In the genomic region with DNA sequence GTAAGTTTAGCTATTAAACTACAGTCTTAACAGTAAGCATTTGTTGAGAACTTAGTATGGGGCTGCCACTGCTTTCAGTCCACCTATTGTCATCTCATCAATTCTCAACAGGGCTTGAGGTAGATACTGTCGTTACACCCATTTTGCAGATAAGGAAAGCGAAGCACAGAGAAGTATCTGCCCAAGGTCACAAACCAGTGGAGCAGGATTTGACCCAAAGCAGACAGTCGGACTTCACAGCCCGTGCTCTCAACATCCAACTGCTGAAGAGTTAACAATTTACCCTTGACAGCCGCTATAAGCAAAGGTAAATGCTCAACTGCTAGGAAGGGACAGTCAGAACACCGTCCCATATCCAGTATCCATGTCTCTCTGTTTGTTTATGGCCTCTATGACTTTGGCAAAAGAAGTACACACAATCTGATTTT, we compare ENCODE assay signal across 1 cellular context.
TF ChIP-seq lines count a peak whose summit lies in the region.

No MANE protein-coding gene starts in this region.

TF ChIP-seq in HepG2, 621 proteins besides CTCF, POLR2A, EP300 and RAD21 (continued from another document and continues in another):
- peak; percentile 2 for TF ChIP-seq ZFX (CRISPR knock-in tag; IDR thresholded peaks at IDR 0.05; ENCODE audit: low read depth)
- TF ChIP-seq SMC3 (IDR thresholded peaks at IDR 0.05; ENCODE audit: low read length), result no peak
- 0 out of 2 replicates have a peak, but pooled peaks have one; percentile 62 for TF ChIP-seq ZNF3 (CRISPR knock-in tag; IDR thresholded peaks at IDR 0.05)
- 0 out of 2 replicates have a peak, but pooled peaks have one; percentile 25 for TF ChIP-seq ZNF788 (CRISPR knock-in tag; IDR thresholded peaks at IDR 0.05; ENCODE audit: borderline replicate concordance)
- TF ChIP-seq IRX3 (CRISPR knock-in tag; IDR thresholded peaks at IDR 0.05; ENCODE audit: borderline replicate concordance, low read depth), result no peak
- TF ChIP-seq JUN (CRISPR knock-in tag; IDR thresholded peaks at IDR 0.05), result no peak
- peak; percentile 97 for TF ChIP-seq KDM1A (CRISPR knock-in tag; IDR thresholded peaks at IDR 0.05)
- TF ChIP-seq ZNF10 (CRISPR knock-in tag; IDR thresholded peaks at IDR 0.05; ENCODE audit: borderline replicate concordance, low read depth), result no peak
- TF ChIP-seq CERS6 (CRISPR knock-in tag; IDR thresholded peaks at IDR 0.05), result no peak
- 0 out of 2 replicates have a peak, but pooled peaks have one; percentile 3 for TF ChIP-seq ATF7-NPFF (CRISPR knock-in tag; IDR thresholded peaks at IDR 0.05; ENCODE audit: low read depth)
- TF ChIP-seq ZSCAN21 (CRISPR knock-in tag; IDR thresholded peaks at IDR 0.05; ENCODE audit: borderline replicate concordance), result no peak
- no peak for TF ChIP-seq ZNF724P (CRISPR knock-in tag; IDR thresholded peaks at IDR 0.05; ENCODE audit: borderline replicate concordance)
- TF ChIP-seq ZNF713 (CRISPR knock-in tag; IDR thresholded peaks at IDR 0.05), result no peak
- no peak; the same call in 1 of the 2 replicates for TF ChIP-seq HNF4A (CRISPR knock-in tag; IDR thresholded peaks at IDR 0.05)
- no peak for TF ChIP-seq CBX5 (CRISPR knock-in tag; IDR thresholded peaks at IDR 0.05; ENCODE audit: borderline replicate concordance)
- TF ChIP-seq, protein P1, sequence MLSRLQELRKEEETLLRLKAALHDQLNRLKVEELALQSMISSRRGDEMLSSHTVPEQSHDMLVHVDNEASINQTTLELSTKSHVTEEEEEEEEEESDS (CRISPR knock-in tag; IDR thresholded peaks at IDR 0.05; ENCODE audit: borderline replicate concordance), result no peak
- no peak for TF ChIP-seq TARDBP (CRISPR knock-in tag; IDR thresholded peaks at IDR 0.05)
- TF ChIP-seq NR2F6 (IDR thresholded peaks at IDR 0.05), result 0 out of 2 replicates have a peak, but pooled peaks have one; percentile 13
- TF ChIP-seq NR2F6 (CRISPR knock-in tag; IDR thresholded peaks at IDR 0.05), result no peak
- TF ChIP-seq SP1 (IDR thresholded peaks at IDR 0.05), result no peak
- no peak for TF ChIP-seq SP1 (CRISPR knock-in tag; IDR thresholded peaks at IDR 0.05)
- no peak; the same call in 1 of the 2 replicates for TF ChIP-seq ISX (CRISPR knock-in tag; conservative IDR thresholded peaks at IDR 0.05)
- TF ChIP-seq ZNF619 (CRISPR knock-in tag; IDR thresholded peaks at IDR 0.05), result no peak
- no peak for TF ChIP-seq NFE2 (CRISPR knock-in tag; IDR thresholded peaks at IDR 0.05)
- TF ChIP-seq TP53 (CRISPR knock-in tag; conservative IDR thresholded peaks at IDR 0.05), result no peak
- TF ChIP-seq ARID5B (CRISPR knock-in tag; IDR thresholded peaks at IDR 0.05), result peak; percentile 7
- TF ChIP-seq CEBPB (IDR thresholded peaks at IDR 0.05; ENCODE audit: borderline replicate concordance, low read depth, low read length), result no peak
- TF ChIP-seq SP2 (CRISPR knock-in tag; IDR thresholded peaks at IDR 0.05), result no peak
- TF ChIP-seq ZNF329 (CRISPR knock-in tag; IDR thresholded peaks at IDR 0.05; ENCODE audit: low read depth), result no peak
- peak; percentile 95 for TF ChIP-seq RCOR2 (CRISPR knock-in tag; IDR thresholded peaks at IDR 0.05)
- TF ChIP-seq DNMT3B (CRISPR knock-in tag; conservative IDR thresholded peaks at IDR 0.05), result 0 out of 2 replicates have a peak, but pooled peaks have one; percentile 14
- TF ChIP-seq ZNF354B (CRISPR knock-in tag; IDR thresholded peaks at IDR 0.05), result no peak
- no peak for TF ChIP-seq BRD4 (CRISPR knock-in tag; IDR thresholded peaks at IDR 0.05)
- TF ChIP-seq SALL2 (CRISPR knock-in tag; IDR thresholded peaks at IDR 0.05), result no peak
- TF ChIP-seq KLF12 (CRISPR knock-in tag; IDR thresholded peaks at IDR 0.05; ENCODE audit: borderline replicate concordance), result 0 out of 2 replicates have a peak, but pooled peaks have one; percentile 27
- TF ChIP-seq XBP1 (CRISPR knock-in tag; IDR thresholded peaks at IDR 0.05), result no peak
- no peak; the same call in 1 of the 2 replicates for TF ChIP-seq ZNF749 (CRISPR knock-in tag; IDR thresholded peaks at IDR 0.05; ENCODE audit: borderline replicate concordance)
- TF ChIP-seq SNAI1 (CRISPR knock-in tag; IDR thresholded peaks at IDR 0.05; ENCODE audit: borderline replicate concordance), result no peak
- TF ChIP-seq CBX2 (IDR thresholded peaks at IDR 0.05; ENCODE audit: low read depth, low read length), result no peak
- no peak for TF ChIP-seq CBX2 (CRISPR knock-in tag; IDR thresholded peaks at IDR 0.05; ENCODE audit: low read depth)
- TF ChIP-seq, protein P2, sequence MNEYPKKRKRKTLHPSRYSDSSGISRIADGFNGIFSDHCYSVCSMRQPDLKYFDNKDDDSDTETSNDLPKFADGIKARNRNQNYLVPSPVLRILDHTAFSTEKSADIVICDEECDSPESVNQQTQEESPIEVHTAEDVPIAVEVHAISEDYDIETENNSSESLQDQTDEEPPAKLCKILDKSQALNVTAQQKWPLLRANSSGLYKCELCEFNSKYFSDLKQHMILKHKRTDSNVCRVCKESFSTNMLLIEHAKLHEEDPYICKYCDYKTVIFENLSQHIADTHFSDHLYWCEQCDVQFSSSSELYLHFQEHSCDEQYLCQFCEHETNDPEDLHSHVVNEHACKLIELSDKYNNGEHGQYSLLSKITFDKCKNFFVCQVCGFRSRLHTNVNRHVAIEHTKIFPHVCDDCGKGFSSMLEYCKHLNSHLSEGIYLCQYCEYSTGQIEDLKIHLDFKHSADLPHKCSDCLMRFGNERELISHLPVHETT (CRISPR knock-in tag; conservative IDR thresholded peaks at IDR 0.05), result 0 out of 2 replicates have a peak, but pooled peaks have one; percentile 29
- no peak for TF ChIP-seq ZFP82 (CRISPR knock-in tag; IDR thresholded peaks at IDR 0.05; ENCODE audit: borderline replicate concordance)
- no peak for TF ChIP-seq RBM39 (IDR thresholded peaks at IDR 0.05; ENCODE audit: low read depth, low read length, poor library complexity, severe bottlenecking)
- TF ChIP-seq SOX6 (IDR thresholded peaks at IDR 0.05), result no peak
- TF ChIP-seq SOX6 (CRISPR knock-in tag; IDR thresholded peaks at IDR 0.05), result peak; percentile 59
- no peak for TF ChIP-seq TOE1 (CRISPR knock-in tag; IDR thresholded peaks at IDR 0.05)
- TF ChIP-seq, protein P3, sequence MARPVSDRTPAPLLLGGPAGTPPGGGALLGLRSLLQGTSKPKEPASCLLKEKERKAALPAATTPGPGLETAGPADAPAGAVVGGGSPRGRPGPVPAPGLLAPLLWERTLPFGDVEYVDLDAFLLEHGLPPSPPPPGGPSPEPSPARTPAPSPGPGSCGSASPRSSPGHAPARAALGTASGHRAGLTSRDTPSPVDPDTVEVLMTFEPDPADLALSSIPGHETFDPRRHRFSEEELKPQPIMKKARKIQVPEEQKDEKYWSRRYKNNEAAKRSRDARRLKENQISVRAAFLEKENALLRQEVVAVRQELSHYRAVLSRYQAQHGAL (CRISPR knock-in tag; IDR thresholded peaks at IDR 0.05; ENCODE audit: not compliant biosample characterization), result no peak
- no peak for TF ChIP-seq ZNF33B (CRISPR knock-in tag; IDR thresholded peaks at IDR 0.05)
- no peak for TF ChIP-seq ZNF260 (CRISPR knock-in tag; IDR thresholded peaks at IDR 0.05; ENCODE audit: borderline replicate concordance, low read depth)
- no peak for TF ChIP-seq MAF1 (CRISPR knock-in tag; IDR thresholded peaks at IDR 0.05; ENCODE audit: borderline replicate concordance)
- 0 out of 2 replicates have a peak, but pooled peaks have one; percentile 36 for TF ChIP-seq POLR2AphosphoS5 (IDR thresholded peaks at IDR 0.05; ENCODE audit: low read depth, low read length)
- TF ChIP-seq ASH2L (IDR thresholded peaks at IDR 0.05; ENCODE audit: insufficient read length, low read depth, low read length), result peak; percentile 39
- no peak for TF ChIP-seq SCMH1 (CRISPR knock-in tag; IDR thresholded peaks at IDR 0.05; ENCODE audit: borderline replicate concordance)
- TF ChIP-seq SOX5 (CRISPR knock-in tag; IDR thresholded peaks at IDR 0.05; ENCODE audit: borderline replicate concordance), result no peak; the same call in 1 of the 2 replicates
- TF ChIP-seq, protein P4, sequence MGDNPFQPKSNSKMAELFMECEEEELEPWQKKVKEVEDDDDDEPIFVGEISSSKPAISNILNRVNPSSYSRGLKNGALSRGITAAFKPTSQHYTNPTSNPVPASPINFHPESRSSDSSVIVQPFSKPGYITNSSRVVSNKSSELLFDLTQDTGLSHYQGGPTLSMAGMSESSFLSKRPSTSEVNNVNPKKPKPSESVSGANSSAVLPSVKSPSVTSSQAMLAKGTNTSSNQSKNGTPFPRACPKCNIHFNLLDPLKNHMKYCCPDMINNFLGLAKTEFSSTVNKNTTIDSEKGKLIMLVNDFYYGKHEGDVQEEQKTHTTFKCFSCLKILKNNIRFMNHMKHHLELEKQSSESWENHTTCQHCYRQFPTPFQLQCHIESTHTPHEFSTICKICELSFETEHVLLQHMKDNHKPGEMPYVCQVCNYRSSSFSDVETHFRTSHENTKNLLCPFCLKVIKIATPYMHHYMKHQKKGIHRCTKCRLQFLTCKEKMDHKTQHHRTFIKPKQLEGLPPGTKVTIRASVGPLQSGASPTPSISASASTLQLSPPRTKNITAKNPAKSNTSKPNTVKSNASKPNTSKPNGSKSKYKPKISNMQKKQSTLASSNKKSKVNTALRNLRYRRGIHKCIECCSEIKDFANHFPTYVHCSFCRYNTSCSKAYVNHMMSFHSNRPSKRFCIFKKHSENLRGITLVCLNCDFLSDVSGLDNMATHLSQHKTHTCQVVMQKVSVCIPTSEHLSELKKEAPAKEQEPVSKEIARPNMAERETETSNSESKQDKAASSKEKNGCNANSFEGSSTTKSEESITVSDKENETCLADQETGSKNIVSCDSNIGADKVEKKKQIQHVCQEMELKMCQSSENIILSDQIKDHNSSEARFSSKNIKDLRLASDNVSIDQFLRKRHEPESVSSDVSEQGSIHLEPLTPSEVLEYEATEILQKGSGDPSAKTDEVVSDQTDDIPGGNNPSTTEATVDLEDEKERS (CRISPR knock-in tag; IDR thresholded peaks at IDR 0.05), result peak; percentile 62; the same call in 1 of the 2 replicates
- TF ChIP-seq PAF1 (CRISPR knock-in tag; IDR thresholded peaks at IDR 0.05), result no peak
- no peak for TF ChIP-seq ZGPAT (CRISPR knock-in tag; IDR thresholded peaks at IDR 0.05)
- no peak for TF ChIP-seq ZNF230 (CRISPR knock-in tag; IDR thresholded peaks at IDR 0.05)
- TF ChIP-seq ZNF446 (CRISPR knock-in tag; IDR thresholded peaks at IDR 0.05), result 0 out of 2 replicates have a peak, but pooled peaks have one; percentile 31
- TF ChIP-seq MAFK (conservative IDR thresholded peaks at IDR 0.05 in 1 of 2, IDR thresholded peaks at IDR 0.05 in 1 of 2; ENCODE audit: low read length in 2 of 2), result no peak
- no peak for TF ChIP-seq MAFG (CRISPR knock-in tag; IDR thresholded peaks at IDR 0.05)
- no peak for TF ChIP-seq POLR2AphosphoS2 (IDR thresholded peaks at IDR 0.05; ENCODE audit: low read depth, low read length)
- TF ChIP-seq ZFYVE20 (CRISPR knock-in tag; IDR thresholded peaks at IDR 0.05; ENCODE audit: borderline replicate concordance, low read depth), result no peak
- TF ChIP-seq, protein P5, sequence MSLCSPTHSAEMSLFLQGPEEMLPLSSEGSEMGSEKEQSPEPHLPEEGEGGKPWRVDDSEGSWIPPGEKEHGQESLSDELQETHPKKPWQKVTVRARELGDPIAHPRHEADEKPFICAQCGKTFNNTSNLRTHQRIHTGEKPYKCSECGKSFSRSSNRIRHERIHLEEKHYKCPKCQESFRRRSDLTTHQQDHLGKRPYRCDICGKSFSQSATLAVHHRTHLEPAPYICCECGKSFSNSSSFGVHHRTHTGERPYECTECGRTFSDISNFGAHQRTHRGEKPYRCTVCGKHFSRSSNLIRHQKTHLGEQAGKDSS (CRISPR knock-in tag; IDR thresholded peaks at IDR 0.05; ENCODE audit: borderline replicate concordance, low read depth), result no peak
- TF ChIP-seq MEF2D (CRISPR knock-in tag; IDR thresholded peaks at IDR 0.05), result no peak
- no peak for TF ChIP-seq ARNT (IDR thresholded peaks at IDR 0.05)
- TF ChIP-seq ZNF138 (CRISPR knock-in tag; IDR thresholded peaks at IDR 0.05; ENCODE audit: low read depth), result 0 out of 2 replicates have a peak, but pooled peaks have one; percentile 58
